Comparison of ENCODE assay signal across 1 cellular context in genomic region chr17:7915611-7916382, GRCh38.
TF ChIP-seq lines count a peak whose summit lies in the region.

RNF227 (minus strand) TSS chr17:7916289; CDS start chr17:7916195, 94 bp downstream.

TF ChIP-seq in HepG2, 621 proteins besides CTCF, POLR2A, EP300 and RAD21 (continued from another document and continues in another):
- TF ChIP-seq IRF9 (CRISPR knock-in tag; IDR thresholded peaks at IDR 0.05; ENCODE audit: borderline replicate concordance) (peak; percentile 89), MXD4 (CRISPR knock-in tag; IDR thresholded peaks at IDR 0.05) (peak; percentile 67; the same call in 1 of the 2 replicates), ZNF652 (CRISPR knock-in tag; IDR thresholded peaks at IDR 0.05; ENCODE audit: borderline replicate concordance, low read depth) (no peak), NCOA5 (CRISPR knock-in tag; IDR thresholded peaks at IDR 0.05) (no peak), ZNF3 (CRISPR knock-in tag; IDR thresholded peaks at IDR 0.05) (no peak), ZNF333 (CRISPR knock-in tag; IDR thresholded peaks at IDR 0.05; ENCODE audit: borderline replicate concordance) (no peak), TBL1XR1 (IDR thresholded peaks at IDR 0.05; ENCODE audit: borderline replicate concordance, low read length, partially characterized antibody) (no peak), NFKBIZ (CRISPR knock-in tag; IDR thresholded peaks at IDR 0.05) (no peak), ZNF841 (CRISPR knock-in tag; IDR thresholded peaks at IDR 0.05; ENCODE audit: borderline replicate concordance) (peak; percentile 92; the same call in 1 of the 2 replicates), ZNF205 (CRISPR knock-in tag; IDR thresholded peaks at IDR 0.05) (0 out of 2 replicates have a peak, but pooled peaks have one; percentile 38), ZFP41 (CRISPR knock-in tag; IDR thresholded peaks at IDR 0.05; ENCODE audit: borderline replicate concordance) (peak; percentile 72; the same call in 1 of the 2 replicates), AKNA (CRISPR knock-in tag; IDR thresholded peaks at IDR 0.05; ENCODE audit: borderline replicate concordance) (peak; percentile 85), TP53 (CRISPR knock-in tag; conservative IDR thresholded peaks at IDR 0.05) (peak; percentile 78; the same call in 1 of the 2 replicates), STAT6 (CRISPR knock-in tag; IDR thresholded peaks at IDR 0.05; ENCODE audit: borderline replicate concordance) (no peak), ZNF816 (CRISPR knock-in tag; IDR thresholded peaks at IDR 0.05; ENCODE audit: borderline replicate concordance) (no peak), IKZF1 (IDR thresholded peaks at IDR 0.05) (no peak), FOSL1 (CRISPR knock-in tag; IDR thresholded peaks at IDR 0.05; ENCODE audit: borderline replicate concordance) (peak; percentile 18; the same call in 1 of the 2 replicates), RCOR2 (CRISPR knock-in tag; IDR thresholded peaks at IDR 0.05) (no peak), ZNF18 (CRISPR knock-in tag; IDR thresholded peaks at IDR 0.05; ENCODE audit: insufficient replicate concordance) (no peak), ZBTB1 (CRISPR knock-in tag; IDR thresholded peaks at IDR 0.05; ENCODE audit: borderline replicate concordance) (no peak), ZNF274 (CRISPR knock-in tag; IDR thresholded peaks at IDR 0.05) (peak; percentile 96), ZNF460 (CRISPR knock-in tag; IDR thresholded peaks at IDR 0.05; ENCODE audit: borderline replicate concordance) (no peak), SAP130 (CRISPR knock-in tag; IDR thresholded peaks at IDR 0.05; ENCODE audit: low read depth) (peak; percentile 47; the same call in 1 of the 2 replicates), HOXA3 (CRISPR knock-in tag; IDR thresholded peaks at IDR 0.05) (peak; percentile 81), CERS6 (CRISPR knock-in tag; IDR thresholded peaks at IDR 0.05) (peak; percentile 77; the same call in 1 of the 2 replicates), GABPA (IDR thresholded peaks at IDR 0.05; ENCODE audit: low read depth, low read length) (no peak), GABPA (CRISPR knock-in tag; IDR thresholded peaks at IDR 0.05; ENCODE audit: low read depth) (no peak), ZC3H13 (CRISPR knock-in tag; IDR thresholded peaks at IDR 0.05) (peak; percentile 89), ZNF276 (CRISPR knock-in tag; IDR thresholded peaks at IDR 0.05; ENCODE audit: low read depth) (peak; percentile 70; the same call in 1 of the 2 replicates), PHF5A (CRISPR knock-in tag; IDR thresholded peaks at IDR 0.05; ENCODE audit: low read depth, unreplicated experiment) (no peak), THAP7 (CRISPR knock-in tag; IDR thresholded peaks at IDR 0.05) (peak; percentile 57; the same call in 1 of the 2 replicates), TCF7 (IDR thresholded peaks at IDR 0.05; ENCODE audit: low read depth) (no peak)
- TF ChIP-seq, protein P1, sequence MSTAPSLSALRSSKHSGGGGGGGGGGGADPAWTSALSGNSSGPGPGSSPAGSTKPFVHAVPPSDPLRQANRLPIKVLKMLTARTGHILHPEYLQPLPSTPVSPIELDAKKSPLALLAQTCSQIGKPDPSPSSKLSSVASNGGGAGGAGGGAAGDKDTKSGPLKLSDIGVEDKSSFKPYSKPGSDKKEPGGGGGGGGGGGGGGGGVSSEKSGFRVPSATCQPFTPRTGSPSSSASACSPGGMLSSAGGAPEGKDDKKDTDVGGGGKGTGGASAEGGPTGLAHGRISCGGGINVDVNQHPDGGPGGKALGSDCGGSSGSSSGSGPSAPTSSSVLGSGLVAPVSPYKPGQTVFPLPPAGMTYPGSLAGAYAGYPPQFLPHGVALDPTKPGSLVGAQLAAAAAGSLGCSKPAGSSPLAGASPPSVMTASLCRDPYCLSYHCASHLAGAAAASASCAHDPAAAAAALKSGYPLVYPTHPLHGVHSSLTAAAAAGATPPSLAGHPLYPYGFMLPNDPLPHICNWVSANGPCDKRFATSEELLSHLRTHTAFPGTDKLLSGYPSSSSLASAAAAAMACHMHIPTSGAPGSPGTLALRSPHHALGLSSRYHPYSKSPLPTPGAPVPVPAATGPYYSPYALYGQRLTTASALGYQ (CRISPR knock-in tag; IDR thresholded peaks at IDR 0.05): 0 out of 2 replicates have a peak, but pooled peaks have one; percentile 43
- TF ChIP-seq, protein P2, sequence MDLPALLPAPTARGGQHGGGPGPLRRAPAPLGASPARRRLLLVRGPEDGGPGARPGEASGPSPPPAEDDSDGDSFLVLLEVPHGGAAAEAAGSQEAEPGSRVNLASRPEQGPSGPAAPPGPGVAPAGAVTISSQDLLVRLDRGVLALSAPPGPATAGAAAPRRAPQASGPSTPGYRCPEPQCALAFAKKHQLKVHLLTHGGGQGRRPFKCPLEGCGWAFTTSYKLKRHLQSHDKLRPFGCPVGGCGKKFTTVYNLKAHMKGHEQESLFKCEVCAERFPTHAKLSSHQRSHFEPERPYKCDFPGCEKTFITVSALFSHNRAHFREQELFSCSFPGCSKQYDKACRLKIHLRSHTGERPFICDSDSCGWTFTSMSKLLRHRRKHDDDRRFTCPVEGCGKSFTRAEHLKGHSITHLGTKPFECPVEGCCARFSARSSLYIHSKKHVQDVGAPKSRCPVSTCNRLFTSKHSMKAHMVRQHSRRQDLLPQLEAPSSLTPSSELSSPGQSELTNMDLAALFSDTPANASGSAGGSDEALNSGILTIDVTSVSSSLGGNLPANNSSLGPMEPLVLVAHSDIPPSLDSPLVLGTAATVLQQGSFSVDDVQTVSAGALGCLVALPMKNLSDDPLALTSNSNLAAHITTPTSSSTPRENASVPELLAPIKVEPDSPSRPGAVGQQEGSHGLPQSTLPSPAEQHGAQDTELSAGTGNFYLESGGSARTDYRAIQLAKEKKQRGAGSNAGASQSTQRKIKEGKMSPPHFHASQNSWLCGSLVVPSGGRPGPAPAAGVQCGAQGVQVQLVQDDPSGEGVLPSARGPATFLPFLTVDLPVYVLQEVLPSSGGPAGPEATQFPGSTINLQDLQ (CRISPR knock-in tag; IDR thresholded peaks at IDR 0.05): peak; percentile 81; the same call in 1 of the 2 replicates
- TF ChIP-seq, protein P3, sequence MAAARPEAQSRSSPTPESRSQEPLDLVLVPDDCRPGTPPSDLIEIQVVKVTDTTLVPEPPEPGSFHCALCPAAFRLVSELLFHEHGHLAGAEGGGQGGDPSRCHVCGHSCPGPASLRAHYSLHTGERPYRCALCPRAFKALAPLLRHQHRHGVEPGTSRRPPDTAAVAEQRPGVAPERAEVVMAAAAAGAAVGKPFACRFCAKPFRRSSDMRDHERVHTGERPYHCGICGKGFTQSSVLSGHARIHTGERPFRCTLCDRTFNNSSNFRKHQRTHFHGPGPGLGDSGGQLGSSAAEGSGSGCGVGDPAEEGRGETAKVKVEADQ (CRISPR knock-in tag; IDR thresholded peaks at IDR 0.05; ENCODE audit: borderline replicate concordance): no peak; the same call in 1 of the 2 replicates
- TF ChIP-seq, protein P4, sequence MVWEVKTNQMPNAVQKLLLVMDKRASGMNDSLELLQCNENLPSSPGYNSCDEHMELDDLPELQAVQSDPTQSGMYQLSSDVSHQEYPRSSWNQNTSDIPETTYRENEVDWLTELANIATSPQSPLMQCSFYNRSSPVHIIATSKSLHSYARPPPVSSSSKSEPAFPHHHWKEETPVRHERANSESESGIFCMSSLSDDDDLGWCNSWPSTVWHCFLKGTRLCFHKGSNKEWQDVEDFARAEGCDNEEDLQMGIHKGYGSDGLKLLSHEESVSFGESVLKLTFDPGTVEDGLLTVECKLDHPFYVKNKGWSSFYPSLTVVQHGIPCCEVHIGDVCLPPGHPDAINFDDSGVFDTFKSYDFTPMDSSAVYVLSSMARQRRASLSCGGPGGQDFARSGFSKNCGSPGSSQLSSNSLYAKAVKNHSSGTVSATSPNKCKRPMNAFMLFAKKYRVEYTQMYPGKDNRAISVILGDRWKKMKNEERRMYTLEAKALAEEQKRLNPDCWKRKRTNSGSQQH (CRISPR knock-in tag; IDR thresholded peaks at IDR 0.05; ENCODE audit: low read depth): no peak; the same call in 1 of the 2 replicates
